8 cellular contexts compared by ENCODE assay signal in the genomic region with DNA sequence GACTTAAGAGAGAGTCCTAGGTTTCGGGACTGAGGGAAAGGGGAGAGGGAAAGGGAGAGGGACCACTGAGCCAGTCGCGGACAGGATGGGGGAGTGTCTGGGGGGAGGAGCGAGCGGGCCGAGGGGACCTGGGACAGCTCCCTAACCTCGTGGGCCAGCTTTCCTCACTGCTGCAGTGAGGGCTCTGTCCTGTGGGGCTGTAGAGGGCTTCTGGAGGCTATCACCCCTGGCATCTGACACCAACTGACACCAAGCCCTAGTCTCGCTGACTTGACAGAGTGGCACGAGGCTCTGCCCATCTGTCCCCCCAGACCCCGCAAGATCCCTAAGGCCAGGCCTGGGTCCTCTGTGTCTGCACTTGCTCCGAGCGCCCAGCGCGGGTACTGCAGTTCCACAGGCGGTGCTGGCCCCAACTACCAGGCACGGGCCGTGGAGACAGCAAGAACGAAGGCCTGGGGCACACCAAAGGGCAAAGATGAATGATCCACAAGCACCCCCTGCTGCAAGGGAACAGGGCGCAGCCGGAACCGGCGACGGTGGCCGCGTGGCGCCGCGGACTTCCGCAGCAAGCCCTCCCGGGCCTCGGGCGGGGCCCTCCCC. TPM values are rescaled to one million over a fixed set of nuclear protein-coding genes. Genes with fewer than 3 reads are reported as not detected.
DNase-seq lines count a peak whose midpoint lies in the region; ATAC-seq, FAIRE-seq and TF ChIP-seq lines count a peak whose summit lies in the region.

No MANE protein-coding gene starts in this region.

- no peak for TF ChIP-seq RAD21 in SK-N-SH (IDR thresholded peaks at IDR 0.05; ENCODE audit: low read length)

- WGBS in SK-N-SH (ENCODE audit: low lambda C conversion rate) = 13% methylated on average over 11 of the region's 32 CpGs

- H3K9me3 Mint-ChIP-seq in CD8-positive, alpha-beta memory T cell = no peaks in the 10 kb centered on the region
- no peaks in the 10 kb centered on the region for H3K9me3 Mint-ChIP-seq in effector memory CD8-positive, alpha-beta T cell
- H3K9me3 Mint-ChIP-seq in type B pancreatic cell = no peaks in the 10 kb centered on the region

- TF ChIP-seq CTCF in SK-N-SH (IDR thresholded peaks at IDR 0.05) (peak; percentile 17), type B pancreatic cell (conservative IDR thresholded peaks at IDR 0.05) (peak; percentile 43)

- TF ChIP-seq EP300 in SK-N-SH (IDR thresholded peaks at IDR 0.05; ENCODE audit: borderline replicate concordance in 1 of 2, low read depth in 1 of 2, low read length in 1 of 2) = no peak

- peak; percentile 52 for FAIRE-seq in GM19239 (lab: Jason Lieb, UNC)

- no peaks in the 10 kb centered on the region for H3K9me2 ChIP-seq in SK-N-SH

- H3K36me3 ChIP-seq in CD8-positive, alpha-beta memory T cell (ENCODE audit: insufficient read depth, low read length) = no peaks in the 10 kb centered on the region
- peaks cover 0 to 2% of the 10 kb centered on the region in 2 experiments for H3K36me3 ChIP-seq in SK-N-SH (replicated peaks in 1 of 2; ENCODE audit: control insufficient read depth in 1 of 2, insufficient read depth in 2 of 2, low read length in 1 of 2)
- H3K36me3 ChIP-seq in mucosa of stomach (ENCODE audit: control insufficient read depth, insufficient read depth, low read length) = no peaks in the 10 kb centered on the region

- peak in 3 of 5 donors; percentile 5 to 51 (median 7) for DNase-seq in CD8-positive, alpha-beta memory T cell
- DNase-seq in GM19239 (ENCODE audit: insufficient read length, low spot score) (no peak), SK-N-SH (peak; percentile 55), type B pancreatic cell (ENCODE audit: extremely low spot score, unreplicated experiment) (no peak), cerebellar nuclear complex (lab: John Stamatoyannopoulos, UW) (no peak)
- DNase-seq in effector memory CD8-positive, alpha-beta T cell = peak in 2 of 3 experiments; percentile 5 to 26

- CTCF ChIA-PET in CD8-positive, alpha-beta memory T cell (lab: Charles Lee) = interaction anchor here (0.6 to 4.0 kb wide), 5 partner anchors 9 to 529 kb away, joined by 3 to 31 read pairs (median 4); no protein-coding TSS in a partner anchor
- CTCF ChIA-PET in SK-N-SH (lab: Yijun Ruan, JAX) = interaction anchor here (0.6 to 11.6 kb wide), 26 partner anchors 9 to 528 kb away, joined by 3 to 203 read pairs (median 6); a partner anchor contains a TSS

- peak overlapping the region; percentile 79 to 92 (median 82) for H3K4me3 Mint-ChIP-seq in CD8-positive, alpha-beta memory T cell
- peak overlapping the region; percentile 75 for H3K4me3 Mint-ChIP-seq in effector memory CD8-positive, alpha-beta T cell
- H3K4me3 Mint-ChIP-seq in type B pancreatic cell = peak overlapping the region; percentile 84

- peaks cover 11% of the 10 kb centered on the region for H3K79me2 ChIP-seq in SK-N-SH (ENCODE audit: insufficient read depth)

- POLR2A ChIA-PET in CD8-positive, alpha-beta memory T cell (lab: Charles Lee) = no interaction called here
- POLR2A ChIA-PET in SK-N-SH (lab: Yijun Ruan, JAX) = interaction anchor here (1.3 kb wide), 1 partner anchor 37 kb away, joined by 4 read pairs; no protein-coding TSS in a partner anchor

- peak overlapping the region; percentile 76 for H3K4me2 ChIP-seq in SK-N-SH

- peaks cover 0 to 1% of the 10 kb centered on the region in 2 donors for H3K27me3 Mint-ChIP-seq in CD8-positive, alpha-beta memory T cell
- no peaks in the 10 kb centered on the region for H3K27me3 Mint-ChIP-seq in effector memory CD8-positive, alpha-beta T cell
- no peaks in the 10 kb centered on the region for H3K27me3 Mint-ChIP-seq in type B pancreatic cell

- H3K9ac ChIP-seq in SK-N-SH (peak overlapping the region; percentile 63; the same call in 1 of the 2 replicates), mucosa of stomach (ENCODE audit: low read length) (peak overlapping the region; percentile 53)

- H3K9me3 ChIP-seq in CD8-positive, alpha-beta memory T cell (ENCODE audit: low read length) = no peaks in the 10 kb centered on the region
- H3K9me3 ChIP-seq in SK-N-SH (no peaks in the 10 kb centered on the region), mucosa of stomach (ENCODE audit: control insufficient read depth, low read length) (no peaks in the 10 kb centered on the region)

- peaks cover 0 to 10% (median 0%) of the 10 kb centered on the region in 3 donors for H3K36me3 Mint-ChIP-seq in CD8-positive, alpha-beta memory T cell
- peaks cover 3% of the 10 kb centered on the region for H3K36me3 Mint-ChIP-seq in effector memory CD8-positive, alpha-beta T cell (ENCODE audit: insufficient read depth)
- no peaks in the 10 kb centered on the region for H3K36me3 Mint-ChIP-seq in type B pancreatic cell

- H3K4me1 Mint-ChIP-seq in CD8-positive, alpha-beta memory T cell = peaks cover 5 to 27% (median 19%) of the 10 kb centered on the region in 3 donors
- peaks cover 9 to 10% of the 10 kb centered on the region in 2 donors for H3K4me1 Mint-ChIP-seq in effector memory CD8-positive, alpha-beta T cell (ENCODE audit: low read depth in 2 of 2)
- no peaks in the 10 kb centered on the region for H3K4me1 Mint-ChIP-seq in type B pancreatic cell (ENCODE audit: unreplicated experiment)

- peak overlapping the region; percentile 80 for H3K4me3 ChIP-seq in CD8-positive, alpha-beta memory T cell (ENCODE audit: low read length)
- H3K4me3 ChIP-seq in SK-N-SH (ENCODE audit: low read depth in 2 of 2, low read length in 1 of 2) (peak overlapping the region; percentile 65 to 73), mucosa of stomach (ENCODE audit: low read length) (peak overlapping the region; percentile 46)

- H3K27ac ChIP-seq in CD8-positive, alpha-beta memory T cell (ENCODE audit: low read depth, low read length) = peak overlapping the region; percentile 59
- peak overlapping the region in 1 of 2 experiments; percentile 24; a peak in 2 of 4 replicates for H3K27ac ChIP-seq in SK-N-SH (ENCODE audit: low read depth in 2 of 2, low read length in 1 of 2)

- H3K27ac Mint-ChIP-seq in CD8-positive, alpha-beta memory T cell = peak overlapping the region in 6 of 8 donors; percentile 45 to 83 (median 58)
- H3K27ac Mint-ChIP-seq in effector memory CD8-positive, alpha-beta T cell = peak overlapping the region in 1 of 2 donors; percentile 32
- H3K27ac Mint-ChIP-seq in type B pancreatic cell = no peak overlapping the region

- H3K27me3 ChIP-seq in CD8-positive, alpha-beta memory T cell (ENCODE audit: insufficient read depth, low read length, poor library complexity, severe bottlenecking) = no peaks in the 10 kb centered on the region
- H3K27me3 ChIP-seq in SK-N-SH (ENCODE audit: insufficient read depth) (no peaks in the 10 kb centered on the region; the same call in 1 of the 2 replicates), mucosa of stomach (ENCODE audit: control insufficient read depth, insufficient read depth, low read length) (peaks cover 2% of the 10 kb centered on the region)

- ATAC-seq in HG03159 (IDR thresholded peaks at IDR 0.05; ENCODE audit: unreplicated experiment) = peak; percentile 29
- ATAC-seq in effector memory CD8-positive, alpha-beta T cell (replicated peaks) = peak; percentile 39

- peaks cover 16% of the 10 kb centered on the region for H3K4me1 ChIP-seq in CD8-positive, alpha-beta memory T cell (ENCODE audit: insufficient read depth, low read length)
- H3K4me1 ChIP-seq in SK-N-SH (ENCODE audit: control insufficient read depth in 1 of 2, insufficient read depth in 2 of 2, low read depth in 1 of 2, low read length in 1 of 2) (peaks cover 0 to 8% of the 10 kb centered on the region in 2 experiments; a peak in 1 of 4 replicates), mucosa of stomach (ENCODE audit: control insufficient read depth, insufficient read depth, low read length) (peaks cover under 1% of the 10 kb centered on the region)

- H4K20me1 ChIP-seq in SK-N-SH (ENCODE audit: insufficient read depth) = no peaks in the 10 kb centered on the region

- H2AFZ ChIP-seq in SK-N-SH (ENCODE audit: low read depth) = no peak overlapping the region

- no peaks in the 10 kb centered on the region for H3F3A ChIP-seq in SK-N-SH (replicated peaks; ENCODE audit: insufficient read depth)

TF ChIP-seq in SK-N-SH, 30 proteins besides CTCF, POLR2A, EP300 and RAD21 (continues in another document):
- TF ChIP-seq SIN3A (IDR thresholded peaks at IDR 0.05; ENCODE audit: borderline replicate concordance, low read depth, low read length) (peak; percentile 80; the same call in 1 of the 2 replicates), RXRA (IDR thresholded peaks at IDR 0.05; ENCODE audit: borderline replicate concordance, low read depth) (no peak)

RNA-seq across cellular contexts. Expression of a gene that starts 0.5 kb away (rescaled TPM):
- total RNA-seq in CD8-positive, alpha-beta memory T cell = 10 to 100 TPM; 70.2 to 73.8 TPM
- polyA plus RNA-seq in CD8-positive, alpha-beta memory T cell = 29.9 TPM
- 27.1 and 39.7 TPM in 2 replicates for polyA plus RNA-seq in SK-N-SH (2012; rRNA removed)
- polyA plus RNA-seq in SK-N-SH (2012; cell fraction: cytosol; rRNA removed) = 14.1 and 18.8 TPM in 2 replicates
- polyA plus RNA-seq in SK-N-SH (2012; cell fraction: nucleus; rRNA removed) = 110 and 150 TPM in 2 replicates
- total RNA-seq in type B pancreatic cell (ENCODE audit: low replicate concordance) = 19.6 and 32.5 TPM in 2 replicates

RNA-seq across cellular contexts. Expression of a gene that starts 24.1 kb away (rescaled TPM):
- total RNA-seq in CD8-positive, alpha-beta memory T cell = 1 to 10 TPM; 1.9 to 2.3 TPM
- polyA plus RNA-seq in CD8-positive, alpha-beta memory T cell = 0.77 TPM
- 0.76 and 0.78 TPM in 2 replicates for polyA plus RNA-seq in SK-N-SH (2012; rRNA removed)
- 0.08 and 0.20 TPM in 2 replicates for polyA plus RNA-seq in SK-N-SH (2012; cell fraction: cytosol; rRNA removed)
- 4.0 and 6.6 TPM in 2 replicates for polyA plus RNA-seq in SK-N-SH (2012; cell fraction: nucleus; rRNA removed)
- total RNA-seq in type B pancreatic cell (ENCODE audit: low replicate concordance) = 0.72 and 1.3 TPM in 2 replicates

RNA-seq across cellular contexts. Expression of a gene that starts 24.9 kb away (rescaled TPM):
- total RNA-seq in CD8-positive, alpha-beta memory T cell = not detected
- not detected for polyA plus RNA-seq in CD8-positive, alpha-beta memory T cell
- 15.2 and 28.9 TPM in 2 replicates for polyA plus RNA-seq in SK-N-SH (2012; rRNA removed)
- 15.1 and 23.4 TPM in 2 replicates for polyA plus RNA-seq in SK-N-SH (2012; cell fraction: cytosol; rRNA removed)
- 14.3 and 14.9 TPM in 2 replicates for polyA plus RNA-seq in SK-N-SH (2012; cell fraction: nucleus; rRNA removed)
- total RNA-seq in type B pancreatic cell (ENCODE audit: low replicate concordance) = 2.7 and 29.6 TPM in 2 replicates

RNA-seq across cellular contexts. Expression of a gene that starts 47.5 kb away (rescaled TPM):
- not detected for total RNA-seq in CD8-positive, alpha-beta memory T cell
- polyA plus RNA-seq in CD8-positive, alpha-beta memory T cell = not detected
- 0.16 and 0.18 TPM in 2 replicates for polyA plus RNA-seq in SK-N-SH (2012; rRNA removed)
- 0.06 and 0.41 TPM in 2 replicates for polyA plus RNA-seq in SK-N-SH (2012; cell fraction: cytosol; rRNA removed)
- polyA plus RNA-seq in SK-N-SH (2012; cell fraction: nucleus; rRNA removed) = 0.38 and 0.42 TPM in 2 replicates
- total RNA-seq in type B pancreatic cell (ENCODE audit: low replicate concordance) = 0.26 and 0.43 TPM in 2 replicates

RNA-seq across cellular contexts. Expression of a gene that starts 58.6 kb away (rescaled TPM):
- total RNA-seq in CD8-positive, alpha-beta memory T cell = 1 to 10 TPM; 1.7 to 1.9 TPM
- polyA plus RNA-seq in CD8-positive, alpha-beta memory T cell = 0.41 TPM
- polyA plus RNA-seq in SK-N-SH (2012; rRNA removed) = 0.28 TPM in 2 replicates
- polyA plus RNA-seq in SK-N-SH (2012; cell fraction: cytosol; rRNA removed) = 0.23 and 0.25 TPM in 2 replicates
- polyA plus RNA-seq in SK-N-SH (2012; cell fraction: nucleus; rRNA removed) = 0.79 and 0.99 TPM in 2 replicates
- 0.26 and 0.41 TPM in 2 replicates for total RNA-seq in type B pancreatic cell (ENCODE audit: low replicate concordance)

Comparison
In these comparisons a context has a peak if more than half of its experiments do, and no peak if none do; other contexts are left out.
1. DNase-seq: peak in CD8-positive, alpha-beta memory T cell (3 of 5), SK-N-SH (single experiment) and effector memory CD8-positive, alpha-beta T cell (2 of 3); none in GM19239 (single experiment), type B pancreatic cell (single experiment) and cerebellar nuclear complex (0 of 2).
2. Peak in every context shown above with its lines, with median percentiles within 50 percentile points of each other: H3K4me3 ChIP-seq and H3K4me3 Mint-ChIP-seq.